17 cellular contexts compared by ENCODE assay signal in the genomic region with DNA sequence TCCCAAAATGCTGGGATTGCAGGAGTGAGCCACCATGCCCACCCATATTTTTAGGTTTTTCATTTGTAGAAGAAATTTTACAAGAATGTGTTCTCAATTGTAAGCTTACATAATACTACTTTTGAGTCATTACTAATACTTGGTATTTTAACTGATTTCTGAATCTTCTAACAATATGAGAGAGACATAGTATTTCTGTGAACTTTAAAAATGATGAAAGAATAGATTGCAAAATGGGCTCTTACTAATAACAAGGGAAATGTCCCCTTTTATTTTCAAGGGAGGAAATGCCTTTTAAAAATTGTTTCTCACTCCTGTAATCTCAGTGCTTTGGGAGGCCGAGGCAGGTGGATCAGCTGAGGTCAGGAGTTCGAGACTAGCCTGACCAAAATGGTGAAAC. TPM values are rescaled to one million over a fixed set of nuclear protein-coding genes. Genes with fewer than 3 reads are reported as not detected.
DNase-seq lines count a peak whose midpoint lies in the region; ATAC-seq and TF ChIP-seq lines count a peak whose summit lies in the region.
"Had no signal": no experiment of that assay in that cellular context is flagged by ENCODE, and none has a peak within 500 bp of the region (broad histone marks: within the 10 kb centered on the region; RNA-seq: fewer than 3 reads in every experiment).

No MANE protein-coding gene starts in this region.

- H3K9me3 ChIP-seq in A673 (ENCODE audit: low read depth, low read length, poor library complexity, severe bottlenecking) (no peaks in the 10 kb centered on the region), GM23248 (ENCODE audit: low read depth) (no peaks in the 10 kb centered on the region), right atrium auricular region (no peaks in the 10 kb centered on the region), PC-9 (ENCODE audit: insufficient read depth, low read depth) (no peaks in the 10 kb centered on the region)

- H3K27me3 ChIP-seq in A673 (replicated peaks; ENCODE audit: insufficient read depth, low read depth, low read length, poor library complexity) = no peaks in the 10 kb centered on the region
- H3K27me3 ChIP-seq in GM23248 (replicated peaks; ENCODE audit: insufficient read depth) = no peaks in the 10 kb centered on the region
- no peaks in the 10 kb centered on the region for H3K27me3 ChIP-seq in right atrium auricular region
- no peaks in the 10 kb centered on the region for H3K27me3 ChIP-seq in PC-9 (ENCODE audit: insufficient read depth, low read depth)

- H3K4me1 ChIP-seq in A673 (ENCODE audit: insufficient read depth, low read length, poor library complexity, severe bottlenecking) (peaks cover 41% of the 10 kb centered on the region), GM23248 (ENCODE audit: insufficient read depth) (peaks cover 19% of the 10 kb centered on the region), right atrium auricular region (peaks cover 0 to 30% of the 10 kb centered on the region in 2 donors), PC-9 (replicated peaks; ENCODE audit: insufficient read depth) (peaks cover 22% of the 10 kb centered on the region)

- DNase-seq in A673 (ENCODE audit: low spot score) = no peak
- peak; percentile 49 for DNase-seq in GM23248
- DNase-seq in choroid plexus epithelial cell (ENCODE audit: low read depth) = peak; percentile 13
- DNase-seq in iris pigment epithelial cell (ENCODE audit: low read depth) = peak; percentile 51
- DNase-seq in right atrium auricular region (ENCODE audit: low spot score) = no peak
- no peak for DNase-seq in PC-9
- DNase-seq in immature natural killer cell = no peak
- DNase-seq: CD8-positive, alpha-beta T cell; DMS79 treated with DMSO at 0.1 percent for 48 hours; NCI-H1048; NCI-H2107; NCI-H226; NCI-H69; PC-3 had no signal

- no peak for ATAC-seq in GM18519 (IDR thresholded peaks at IDR 0.05; ENCODE audit: low FRiP score, unreplicated experiment)
- ATAC-seq: CD8-positive, alpha-beta T cell; GM23338; PC-3 had no signal

- TF ChIP-seq CTCF in A673 (conservative IDR thresholded peaks at IDR 0.05; ENCODE audit: low read depth, low read length) (no peak), choroid plexus epithelial cell (conservative IDR thresholded peaks at IDR 0.05; ENCODE audit: low read depth, low read length) (no peak), right atrium auricular region (IDR thresholded peaks at IDR 0.05) (no peak), PC-9 (conservative IDR thresholded peaks at IDR 0.05) (no peak)

- H3K27me3 Mint-ChIP-seq in immature natural killer cell (ENCODE audit: low read depth in 3 of 3) = peaks cover 0 to 1% (median 0%) of the 10 kb centered on the region in 3 donors
- H3K27me3 Mint-ChIP-seq: B cell had no signal

- H3K27ac Mint-ChIP-seq in immature natural killer cell = no peak overlapping the region
- H3K27ac Mint-ChIP-seq: B cell; CD8-positive, alpha-beta T cell; GM23338 had no signal

- no peak overlapping the region for H3K4me3 Mint-ChIP-seq in immature natural killer cell
- H3K4me3 Mint-ChIP-seq: B cell; CD8-positive, alpha-beta T cell; GM23338 had no signal

- H3F3A ChIP-seq in GM23248 (ENCODE audit: insufficient read depth) = peaks cover 20% of the 10 kb centered on the region
- peaks cover 2% of the 10 kb centered on the region; the same call in 1 of the 2 replicates for H3F3A ChIP-seq in PC-9 (ENCODE audit: insufficient read depth, low read depth)

- CTCF ChIA-PET in A673 (lab: Charles Lee) = no interaction called here
- CTCF ChIA-PET in PC-9 (lab: Charles Lee) = no interaction called here

- H3K79me2 ChIP-seq in GM23248 (ENCODE audit: insufficient read depth) (peaks cover 100% of the 10 kb centered on the region), PC-9 (ENCODE audit: low read depth) (peaks cover 99% of the 10 kb centered on the region)

- H3K4me2 ChIP-seq in GM23248 (ENCODE audit: unreplicated experiment) (no peak overlapping the region), PC-9 (no peak overlapping the region)

- no peak overlapping the region for H3K9ac ChIP-seq in GM23248

- no peaks in the 10 kb centered on the region for H3K36me3 ChIP-seq in A673 (ENCODE audit: insufficient read depth, low read length, poor library complexity, severe bottlenecking)
- H3K36me3 ChIP-seq in GM23248 (ENCODE audit: low read depth) = no peaks in the 10 kb centered on the region
- no peaks in the 10 kb centered on the region for H3K36me3 ChIP-seq in right atrium auricular region
- no peaks in the 10 kb centered on the region for H3K36me3 ChIP-seq in PC-9 (ENCODE audit: low read depth)

- BruUV-seq in A673 (replicated peaks; lab: Mats Ljungman, UMichigan) (no TSS peak), PC-9 (replicated peaks; lab: Mats Ljungman, UMichigan) (no TSS peak)

- H3K27ac ChIP-seq in A673 (ENCODE audit: low read depth, low read length, poor library complexity, severe bottlenecking) = peak overlapping the region; percentile 39
- peak overlapping the region; percentile 32 for H3K27ac ChIP-seq in GM23248
- H3K27ac ChIP-seq in right atrium auricular region = no peak overlapping the region
- no peak overlapping the region for H3K27ac ChIP-seq in PC-9

- H4K20me1 ChIP-seq in GM23248 (ENCODE audit: insufficient read depth) = no peaks in the 10 kb centered on the region
- peaks cover 47% of the 10 kb centered on the region for H4K20me1 ChIP-seq in PC-9 (ENCODE audit: insufficient read depth)

- intact Hi-C loops in A673 (cut with micrococcal nuclease; ENCODE audit: unreplicated experiment) = no loop called here
- intact Hi-C loops in PC-9 (cut with micrococcal nuclease; ENCODE audit: unreplicated experiment) = no loop called here

- H3K4me1 Mint-ChIP-seq in immature natural killer cell = peaks cover 33 to 53% of the 10 kb centered on the region in 2 donors

- WGBS in GM23248 (ENCODE audit: low coverage in 1 of 2, low lambda C conversion rate in 2 of 2, missing lambda C conversion rate in 2 of 2), 2 experiments = 100% methylated on average over 2 of the region's 2 CpGs

- H3K9me3 Mint-ChIP-seq in immature natural killer cell = no peaks in the 10 kb centered on the region
- H3K9me3 Mint-ChIP-seq: CD8-positive, alpha-beta T cell; GM23338 had no signal

- POLR2A ChIA-PET in A673 (lab: Charles Lee; ENCODE audit: low non-redundant PET) (no interaction called here), PC-9 (lab: Charles Lee; ENCODE audit: unreplicated experiment) (interaction anchor here (0.6 kb wide), 1 partner anchor 58 kb away, joined by 5 read pairs; no protein-coding TSS in a partner anchor)

- in situ Hi-C loops in GM23248 (cut with MboI) = no loop called here

- H2AFZ ChIP-seq in GM23248 (no peak overlapping the region), PC-9 (no peak overlapping the region)
- H2AFZ ChIP-seq: GM23338 had no signal

- H3K9me2 ChIP-seq in GM23248 (ENCODE audit: insufficient read depth) (no peaks in the 10 kb centered on the region), PC-9 (ENCODE audit: insufficient read depth) (no peaks in the 10 kb centered on the region)

- H3K4me3 ChIP-seq in A673 (ENCODE audit: low read depth, low read length, poor library complexity, severe bottlenecking) = no peak overlapping the region
- no peak overlapping the region for H3K4me3 ChIP-seq in GM23248
- H3K4me3 ChIP-seq in choroid plexus epithelial cell (ENCODE audit: low read depth, low read length) = no peak overlapping the region
- H3K4me3 ChIP-seq in right atrium auricular region = no peak overlapping the region
- no peak overlapping the region for H3K4me3 ChIP-seq in PC-9
- H3K4me3 ChIP-seq: GM23338 had no signal

- peaks cover 0 to 4% (median 0%) of the 10 kb centered on the region in 3 donors for H3K36me3 Mint-ChIP-seq in immature natural killer cell

RNA-seq across cellular contexts. Expression of a gene that starts 5.9 kb away (rescaled TPM):
- total RNA-seq in A673 (2021) (44.2 and 46.8 TPM in 2 replicates), right atrium auricular region (10 to 100 TPM; 10.1 to 10.6 TPM), PC-9 (2021) (47.5 and 50.1 TPM in 2 replicates)
- 7.9 and 26.7 TPM in 2 replicates for total RNA-seq in GM23248 (2014; rRNA removed; shearing (Covaris generic))
- polyA plus RNA-seq in GM23248 (2016; fragmentation: Nextera tagmentation; extraction: Ambion mirVana) (14.2 and 14.8 TPM in 2 replicates), immature natural killer cell (10 to 100 TPM in 1 of 3 donors, 1 to 10 TPM in 2; 6.9 to 12.8 (median 9.3) TPM)

RNA-seq across cellular contexts. Expression of a gene that starts 53.8 kb away (rescaled TPM):
- total RNA-seq in A673 (2021) = 58.7 and 60.3 TPM in 2 replicates
- 11.0 and 13.8 TPM in 2 replicates for total RNA-seq in GM23248 (2014; rRNA removed; shearing (Covaris generic))
- 5.5 and 6.1 TPM in 2 replicates for polyA plus RNA-seq in GM23248 (2016; fragmentation: Nextera tagmentation; extraction: Ambion mirVana)
- total RNA-seq in right atrium auricular region = 10 to 100 TPM; 20.3 to 22.1 TPM
- total RNA-seq in PC-9 (2021) = 47.9 and 66.0 TPM in 2 replicates
- 1 to 10 TPM; 6.3 to 9.9 (median 7.0) TPM for polyA plus RNA-seq in immature natural killer cell

Comparison
In these comparisons a context has a peak if more than half of its experiments do, and no peak if none do; other contexts are left out.
1. DNase-seq: peak in GM23248 (single experiment), choroid plexus epithelial cell (single experiment) and iris pigment epithelial cell (single experiment); none in A673 (single experiment), right atrium auricular region (single experiment), PC-9 (0 of 2) and immature natural killer cell (0 of 3).
2. H3K27ac ChIP-seq: peak in A673 (single experiment) and GM23248 (single experiment); none in right atrium auricular region (0 of 2) and PC-9 (single experiment).